Comparison of ENCODE assay signal across 31 cellular contexts in genomic region chr16:73288435-73288834, GRCh38.
"Had no signal": no experiment of that assay in that cellular context is flagged by ENCODE, and none has a peak within 500 bp of the region (broad histone marks: within the 10 kb centered on the region; RNA-seq: fewer than 3 reads in every experiment).

No MANE protein-coding gene starts in this region.

- H3K4me1 ChIP-seq: gastroesophageal sphincter, left lung, lower lobe of right lung, suprapubic skin had no signal

- H3K9me3 ChIP-seq: gastroesophageal sphincter, left lung, lower lobe of right lung, neutrophil, ovary, suprapubic skin, tibial artery had no signal

- H3K27ac Mint-ChIP-seq: activated naive CD4-positive, alpha-beta T cell treated with anti-CD3 and anti-CD28 coated beads, Interleukin-2, amount 50 U/mL, for 72 hours; activated T-cell treated with anti-CD3 and anti-CD28 coated beads, Interleukin-2, amount 50 U/mL, for 72 hours; naive thymus-derived CD8-positive, alpha-beta T cell; progenitor cell of endocrine pancreas had no signal

- H3K4me2 ChIP-seq: smooth muscle cell had no signal

- H3K4me3 ChIP-seq: gastroesophageal sphincter, left lung, lower lobe of right lung, ovary, smooth muscle cell, suprapubic skin, tibial artery had no signal

- H3K27ac ChIP-seq: epithelial cell of prostate, gastroesophageal sphincter, left lung, lower lobe of right lung, neutrophil, ovary, suprapubic skin, tibial artery, VCaP had no signal

- ATAC-seq: gastroesophageal sphincter; left lung; lower lobe of right lung; naive thymus-derived CD8-positive, alpha-beta T cell had no signal

- DNase-seq: activated CD4-positive, alpha-beta T cell treated with anti-CD3 and anti-CD28 coated beads for 4 hours; activated CD4-positive, alpha-beta T cell treated with anti-CD3 and anti-CD28 coated beads, Interleukin-2, amount 50 U/mL, for 4 hours; activated naive CD4-positive, alpha-beta T cell; activated T-cell treated with anti-CD3 and anti-CD28 coated beads for 4 hours; activated T-cell treated with anti-CD3 and anti-CD28 coated beads, Interleukin-2, amount 50 U/mL, for 72 hours; anterior cingulate cortex; dermis blood vessel endothelial cell; effector CD8-positive, alpha-beta T cell; head of caudate nucleus; hypothalamus; kidney glomerular epithelial cell; left lung; lower lobe of right lung; mesenchymal stem cell; naive thymus-derived CD8-positive, alpha-beta T cell; ovary; stimulated activated CD4-positive, alpha-beta T cell treated with anti-CD3 and anti-CD28 coated beads, Interleukin-1b, Interleukin-23, amount 100 ng/mL, for 48 hours; stimulated activated naive CD4-positive, alpha-beta T cell; tibial artery had no signal

- H3K27me3 ChIP-seq: neutrophil, ovary had no signal

- H3K27me3 Mint-ChIP-seq: central memory CD8-positive, alpha-beta T cell had no signal

- H3K36me3 Mint-ChIP-seq: activated naive CD4-positive, alpha-beta T cell treated with anti-CD3 and anti-CD28 coated beads, Interleukin-2, amount 50 U/mL, for 72 hours; naive thymus-derived CD8-positive, alpha-beta T cell had no signal

- H3K4me3 Mint-ChIP-seq: activated T-cell treated with anti-CD3 and anti-CD28 coated beads, Interleukin-2, amount 50 U/mL, for 72 hours; central memory CD8-positive, alpha-beta T cell; naive thymus-derived CD8-positive, alpha-beta T cell had no signal

- H3K36me3 ChIP-seq: gastroesophageal sphincter, left lung, lower lobe of right lung, neutrophil, ovary, suprapubic skin, tibial artery had no signal

- H3K4me1 Mint-ChIP-seq: central memory CD8-positive, alpha-beta T cell; naive thymus-derived CD8-positive, alpha-beta T cell had no signal

- FAIRE-seq: bronchial epithelial cell, colon, endometrium had no signal
